ENCODE assay signal across 9 cellular contexts in the genomic region with DNA sequence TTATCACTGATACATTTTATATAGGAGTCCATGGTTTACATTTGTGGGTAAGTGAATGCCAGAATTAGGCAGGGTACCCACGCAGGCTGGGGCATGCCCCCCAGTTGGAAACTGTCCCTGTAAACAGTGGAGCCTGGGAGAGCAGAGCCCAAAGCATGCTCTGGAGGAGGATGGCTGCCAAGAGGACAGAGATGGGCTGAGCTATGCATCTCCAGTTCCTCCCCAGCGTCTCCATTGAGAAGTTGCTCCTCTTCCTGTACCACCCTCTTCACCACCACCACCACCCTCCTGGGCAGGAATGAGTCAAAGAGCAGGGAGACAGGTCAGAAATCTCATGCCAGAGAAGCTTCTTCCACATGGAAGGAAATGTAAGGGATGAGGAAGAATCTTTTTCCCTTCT.
DNase-seq lines count a peak whose midpoint lies in the region; TF ChIP-seq lines count a peak whose summit lies in the region.
"Had no signal": no experiment of that assay in that cellular context is flagged by ENCODE, and none has a peak within 500 bp of the region (broad histone marks: within the 10 kb centered on the region; RNA-seq: fewer than 3 reads in every experiment).

No MANE protein-coding gene starts in this region.

- H3K9me3 Mint-ChIP-seq in dendritic cell treated with granulocyte-macrophage colony-stimulating factor and Interleukin-4, amounts not matched to agents 40 ng/mL and 50 ng/mL, for 4 days: no peaks in the 10 kb centered on the region
- no peaks in the 10 kb centered on the region for H3K9me3 Mint-ChIP-seq in osteocyte (ENCODE audit: unreplicated experiment)

- WGBS in testis, 2 donors: 43 to 63% methylated on average over 2 of the region's 2 CpGs
- WGBS in adrenal gland, 4 donors: 55 to 69% (median 60%) methylated on average over 1 to 2 of the region's 2 CpGs

- no peak overlapping the region for H3K4me3 ChIP-seq in testis
- no peak overlapping the region for H3K4me3 ChIP-seq in adrenal gland

- peaks cover 26% of the 10 kb centered on the region for H3K36me3 Mint-ChIP-seq in dendritic cell treated with granulocyte-macrophage colony-stimulating factor and Interleukin-4, amounts not matched to agents 40 ng/mL and 50 ng/mL, for 4 days (ENCODE audit: low read depth)
- H3K36me3 Mint-ChIP-seq in osteocyte (ENCODE audit: unreplicated experiment): no peaks in the 10 kb centered on the region

- intact Hi-C loops in dendritic cell treated with granulocyte-macrophage colony-stimulating factor and Interleukin-4, amounts not matched to agents 40 ng/mL and 50 ng/mL, for 4 days (cut with micrococcal nuclease): no loop called here
- intact Hi-C loops in testis (cut with DNase I; ENCODE audit: low total_unique reads) (no loop called here), adrenal gland (cut with DNase I) (no loop called here)

- H3K4me3 Mint-ChIP-seq in dendritic cell treated with granulocyte-macrophage colony-stimulating factor and Interleukin-4, amounts not matched to agents 40 ng/mL and 50 ng/mL, for 4 days: peak overlapping the region; percentile 39
- H3K4me3 Mint-ChIP-seq in osteocyte (ENCODE audit: unreplicated experiment): no peak overlapping the region

- H3K27me3 ChIP-seq in testis (no peaks in the 10 kb centered on the region), adrenal gland (no peaks in the 10 kb centered on the region)

- H3K36me3 ChIP-seq in testis (ENCODE audit: low read depth, missing control alignments) (no peaks in the 10 kb centered on the region), adrenal gland (replicated peaks in 1 of 2) (no peaks in the 10 kb centered on the region)

- TF ChIP-seq CTCF in osteocyte (IDR thresholded peaks at IDR 0.05): no peak
- no peak for TF ChIP-seq CTCF in testis (IDR thresholded peaks at IDR 0.05)
- TF ChIP-seq CTCF in adrenal gland (IDR thresholded peaks at IDR 0.05): no peak

- TF ChIP-seq POLR2A in testis (IDR thresholded peaks at IDR 0.05) (no peak), adrenal gland (IDR thresholded peaks at IDR 0.05) (no peak)

- peaks cover 27% of the 10 kb centered on the region for H3K4me1 ChIP-seq in testis
- H3K4me1 ChIP-seq in adrenal gland (replicated peaks in 1 of 2): peaks cover 25 to 32% of the 10 kb centered on the region in 2 donors

- H3K4me1 Mint-ChIP-seq in dendritic cell treated with granulocyte-macrophage colony-stimulating factor and Interleukin-4, amounts not matched to agents 40 ng/mL and 50 ng/mL, for 4 days (ENCODE audit: low read depth): peaks cover 67% of the 10 kb centered on the region
- peaks cover 24% of the 10 kb centered on the region for H3K4me1 Mint-ChIP-seq in osteocyte (ENCODE audit: unreplicated experiment)

- peak overlapping the region; percentile 100 for H3K27ac Mint-ChIP-seq in dendritic cell treated with granulocyte-macrophage colony-stimulating factor and Interleukin-4, amounts not matched to agents 40 ng/mL and 50 ng/mL, for 4 days
- peak overlapping the region; percentile 98 for H3K27ac Mint-ChIP-seq in osteocyte (ENCODE audit: unreplicated experiment)

- H3K9me3 ChIP-seq in testis (no peaks in the 10 kb centered on the region), adrenal gland (replicated peaks in 1 of 3) (no peaks in the 10 kb centered on the region)

- peak; percentile 42 for DNase-seq in CD1c-positive myeloid dendritic cell (ENCODE audit: extremely low spot score)
- DNase-seq in HT1080 (ENCODE audit: low read depth): peak; percentile 40
- DNase-seq in osteocyte (ENCODE audit: extremely low spot score, unreplicated experiment): no peak
- DNase-seq in NCI-H748 (lab: John Stamatoyannopoulos, UW; ENCODE audit: unreplicated experiment): no peak
- no peak for DNase-seq in activated effector memory CD4-positive, alpha-beta T cell treated with anti-CD3 and anti-CD28 coated beads, Interleukin-2, amount 50 U/mL, for 16 hours
- DNase-seq in testis: no peak
- no peak for DNase-seq in adrenal gland
- DNase-seq: NCI-H510A had no signal

- H3K27me3 Mint-ChIP-seq in dendritic cell treated with granulocyte-macrophage colony-stimulating factor and Interleukin-4, amounts not matched to agents 40 ng/mL and 50 ng/mL, for 4 days: no peaks in the 10 kb centered on the region
- no peaks in the 10 kb centered on the region for H3K27me3 Mint-ChIP-seq in osteocyte (ENCODE audit: unreplicated experiment)

- H3K27ac ChIP-seq in testis: no peak overlapping the region
- peak overlapping the region in 1 of 5 donors; percentile 84 for H3K27ac ChIP-seq in adrenal gland

Comparison
In these comparisons a context has a peak if more than half of its experiments do, and no peak if none do; other contexts are left out.
1. DNase-seq: peak in CD1c-positive myeloid dendritic cell (single experiment) and HT1080 (single experiment); none in osteocyte (single experiment), NCI-H748 (single experiment), activated effector memory CD4-positive, alpha-beta T cell treated with anti-CD3 and anti-CD28 coated beads, Interleukin-2, amount 50 U/mL, for 16 hours (single experiment), testis (single experiment) and adrenal gland (0 of 7).